ENCODE assay signal across 22 cellular contexts in genomic region chr2:12767541-12767940, GRCh38.
"Had no signal": no experiment of that assay in that cellular context is flagged by ENCODE, and none has a peak within 500 bp of the region (broad histone marks: within the 10 kb centered on the region; RNA-seq: fewer than 3 reads in every experiment).

No MANE protein-coding gene starts in this region.

- H3K27ac ChIP-seq: brain microvascular endothelial cell had no signal

- DNase-seq: activated CD4-positive, alpha-beta T cell treated with anti-CD3 and anti-CD28 coated beads for 48 hours; activated CD4-positive, alpha-beta T cell treated with anti-CD3 and anti-CD28 coated beads, Interleukin-2, amount 50 U/mL, for 4 hours; activated CD4-positive, CD25-positive, alpha-beta regulatory T cell treated with anti-CD3 and anti-CD28 coated beads, Interleukin-2, amount 50 U/mL, for 72 hours; activated CD8-positive, alpha-beta T cell treated with anti-CD3 and anti-CD28 coated beads, Interleukin-2, amount 10 ng/mL, durations not matched to agents 7 days and 5 days; activated gamma-delta T cell; activated naive CD4-positive, alpha-beta T cell treated with anti-CD3 and anti-CD28 coated beads for 36 hours; activated T-cell treated with anti-CD3 and anti-CD28 coated beads, Interleukin-2, amount 50 U/mL, for 4 hours; brain microvascular endothelial cell; cerebellar nuclear complex; KG1; NCI-H1092; NCI-H1417; NCI-H1930; NCI-H2171 treated with DMSO at 0.1 percent for 48 hours; NCI-H226; NCI-H69; PC-3; SHP77 treated with DMSO at 0.1 percent for 48 hours; T-helper 9 cell had no signal

- H3K4me3 Mint-ChIP-seq: activated CD8-positive, alpha-beta T cell treated with anti-CD3 and anti-CD28 coated beads, Interleukin-2, amount 10 ng/mL, durations not matched to agents 7 days and 5 days; activated naive CD4-positive, alpha-beta T cell treated with anti-CD3 and anti-CD28 coated beads for 36 hours; activated naive CD8-positive, alpha-beta T cell; activated T-cell treated with anti-CD3 and anti-CD28 coated beads, Interleukin-2, amount 50 U/mL, for 4 hours; T-helper 1 cell treated with Interleukin-12 subunit alpha and Interleukin-12 subunit beta and Interleukin-4 antibody, amounts not matched to agents 30 μg/mL and 1 μg/mL, for 36 hours; WTC11 had no signal

- ATAC-seq: activated CD8-positive, alpha-beta T cell treated with anti-CD3 and anti-CD28 coated beads, Interleukin-2, amount 10 ng/mL, durations not matched to agents 7 days and 5 days; activated T-cell treated with anti-CD3 and anti-CD28 coated beads, Interleukin-2, amount 50 U/mL, for 4 hours; PC-3; WTC11 had no signal

- H3K36me3 Mint-ChIP-seq: activated naive CD8-positive, alpha-beta T cell had no signal

- H3K9me3 Mint-ChIP-seq: T-helper 1 cell treated with Interleukin-12 subunit alpha and Interleukin-12 subunit beta and Interleukin-4 antibody, amounts not matched to agents 30 μg/mL and 1 μg/mL, for 36 hours had no signal

- H3K27ac Mint-ChIP-seq: activated CD8-positive, alpha-beta T cell treated with anti-CD3 and anti-CD28 coated beads, Interleukin-2, amount 10 ng/mL, durations not matched to agents 7 days and 5 days; activated naive CD4-positive, alpha-beta T cell treated with anti-CD3 and anti-CD28 coated beads for 36 hours; activated naive CD8-positive, alpha-beta T cell; T-helper 1 cell treated with Interleukin-12 subunit alpha and Interleukin-12 subunit beta and Interleukin-4 antibody, amounts not matched to agents 30 μg/mL and 1 μg/mL, for 36 hours; WTC11 had no signal

- H3K27me3 ChIP-seq: brain microvascular endothelial cell had no signal
